Comparison of ENCODE assay signal across 1 cellular context in genomic region chr15:90414408-90415028, GRCh38.
TF ChIP-seq lines count a peak whose summit lies in the region.

No MANE protein-coding gene starts in this region.

TF ChIP-seq in HCT116, 20 proteins besides CTCF, POLR2A, EP300 and RAD21 (continued from another document):
- TF ChIP-seq REST (IDR thresholded peaks at IDR 0.05; ENCODE audit: low read depth) (no peak), ELF1 (IDR thresholded peaks at IDR 0.05; ENCODE audit: borderline replicate concordance, low read depth) (no peak), EZH2 (IDR thresholded peaks at IDR 0.05) (no peak), ATF3 (IDR thresholded peaks at IDR 0.05) (no peak; the same call in 1 of the 2 replicates), EGR1 (IDR thresholded peaks at IDR 0.05; ENCODE audit: low read depth) (no peak), SP1 (IDR thresholded peaks at IDR 0.05; ENCODE audit: low read depth) (peak; percentile 22; the same call in 1 of the 2 replicates), YY1 (IDR thresholded peaks at IDR 0.05; ENCODE audit: extremely low read depth, insufficient replicate concordance, low read depth, low read length) (no peak)
